In genomic region chr2:9418746-9419145, GRCh38 we compare ENCODE assay signal across 19 cellular contexts. TPM values are rescaled to one million over a fixed set of nuclear protein-coding genes. Genes with fewer than 3 reads are reported as not detected.
DNase-seq lines count a peak whose midpoint lies in the region; ATAC-seq, FAIRE-seq and TF ChIP-seq lines count a peak whose summit lies in the region.
"Had no signal": no experiment of that assay in that cellular context is flagged by ENCODE, and none has a peak within 500 bp of the region (broad histone marks: within the 10 kb centered on the region; RNA-seq: fewer than 3 reads in every experiment).

No MANE protein-coding gene starts in this region.

- no peak overlapping the region for H2AFZ ChIP-seq in GM12878 (ENCODE audit: control insufficient read depth, low read depth, low read length)

- no peak overlapping the region for H3K27ac ChIP-seq in GM12878 (ENCODE audit: control insufficient read depth, insufficient read depth)
- H3K27ac ChIP-seq in vagina, result peak overlapping the region; percentile 17
- H3K27ac ChIP-seq: 22Rv1 had no signal

- no peaks in the 10 kb centered on the region for H3K9me3 Mint-ChIP-seq in activated CD4-positive, alpha-beta T cell treated with anti-CD3 and anti-CD28 coated beads for 36 hours (ENCODE audit: low read depth)
- no peaks in the 10 kb centered on the region for H3K9me3 Mint-ChIP-seq in activated CD4-positive, alpha-beta T cell treated with anti-CD3 and anti-CD28 coated beads, Interleukin-2, amount 10 ng/mL, durations not matched to agents 7 days and 5 days
- no peaks in the 10 kb centered on the region for H3K9me3 Mint-ChIP-seq in activated naive CD4-positive, alpha-beta T cell treated with anti-CD3 and anti-CD28 coated beads, Interleukin-2, amount 50 U/mL, for 24 hours
- H3K9me3 Mint-ChIP-seq in activated naive CD4-positive, alpha-beta T cell treated with anti-CD3 and anti-CD28 coated beads for 36 hours, result no peaks in the 10 kb centered on the region
- H3K9me3 Mint-ChIP-seq: CD14-positive monocyte; CD8-positive, alpha-beta T cell; HFFc6 had no signal

- TF ChIP-seq POLR2A in GM12878 (IDR thresholded peaks at IDR 0.05; ENCODE audit: low read depth, low read length) (no peak), vagina (IDR thresholded peaks at IDR 0.05) (no peak)

- peak overlapping the region; percentile 41; the same call in 1 of the 2 replicates for H3K4me2 ChIP-seq in GM12878 (ENCODE audit: control insufficient read depth, insufficient read depth)

- no peak overlapping the region for H3K9ac ChIP-seq in GM12878 (ENCODE audit: control insufficient read depth, insufficient read depth, low read length)

- H3K27ac Mint-ChIP-seq in activated CD4-positive, alpha-beta T cell treated with anti-CD3 and anti-CD28 coated beads for 36 hours, result peak overlapping the region; percentile 67
- no peak overlapping the region for H3K27ac Mint-ChIP-seq in activated CD4-positive, alpha-beta T cell treated with anti-CD3 and anti-CD28 coated beads, Interleukin-2, amount 10 ng/mL, durations not matched to agents 7 days and 5 days
- H3K27ac Mint-ChIP-seq in activated naive CD4-positive, alpha-beta T cell treated with anti-CD3 and anti-CD28 coated beads, Interleukin-2, amount 50 U/mL, for 24 hours, result peak overlapping the region; percentile 41
- no peak overlapping the region for H3K27ac Mint-ChIP-seq in activated naive CD4-positive, alpha-beta T cell treated with anti-CD3 and anti-CD28 coated beads for 36 hours
- H3K27ac Mint-ChIP-seq: CD8-positive, alpha-beta T cell; HFFc6 had no signal

- no peak for FAIRE-seq in GM12878 (lab: Jason Lieb, UNC)
- FAIRE-seq: D721Med, G401.6, HTR-8/SVneo had no signal

- H3K4me3 ChIP-seq in GM12878, result no peak overlapping the region
- no peak overlapping the region for H3K4me3 ChIP-seq in vagina

- H3K9me3 ChIP-seq in GM12878 (replicated peaks; ENCODE audit: control insufficient read depth, insufficient read depth, low read length) (no peaks in the 10 kb centered on the region), vagina (no peaks in the 10 kb centered on the region)

- no peaks in the 10 kb centered on the region; a peak in 1 of 4 replicates for H3K36me3 ChIP-seq in GM12878 (ENCODE audit: control insufficient read depth in 2 of 2, insufficient read depth in 2 of 2, low read length in 1 of 2)
- H3K36me3 ChIP-seq in vagina, result peaks cover 0 to 16% of the 10 kb centered on the region in 2 donors

- no peak for DNase-seq in activated CD4-positive, alpha-beta T cell treated with anti-CD3 and anti-CD28 coated beads for 36 hours
- no peak for DNase-seq in activated CD4-positive, alpha-beta T cell treated with anti-CD3 and anti-CD28 coated beads, Interleukin-2, amount 10 ng/mL, durations not matched to agents 7 days and 5 days
- no peak for DNase-seq in activated naive CD4-positive, alpha-beta T cell treated with anti-CD3 and anti-CD28 coated beads for 36 hours
- DNase-seq in GM12878 (ENCODE audit: low read depth, low spot score) (no peak), vagina (ENCODE audit: extremely low spot score in 2 of 2) (no peak), UCSD-AML1 (lab: John Stamatoyannopoulos, UW; ENCODE audit: unreplicated experiment) (no peak), GM10266 (ENCODE audit: extremely low spot score) (no peak)
- DNase-seq: CD8-positive, alpha-beta T cell; COR-L47; DMS153; EL; HCEC 1CT; HFFc6 had no signal

- peaks cover 40% of the 10 kb centered on the region for H3K79me2 ChIP-seq in GM12878 (ENCODE audit: control insufficient read depth, insufficient read depth, low read length)

- no peaks in the 10 kb centered on the region for H3K27me3 Mint-ChIP-seq in activated CD4-positive, alpha-beta T cell treated with anti-CD3 and anti-CD28 coated beads for 36 hours
- no peaks in the 10 kb centered on the region for H3K27me3 Mint-ChIP-seq in activated CD4-positive, alpha-beta T cell treated with anti-CD3 and anti-CD28 coated beads, Interleukin-2, amount 10 ng/mL, durations not matched to agents 7 days and 5 days
- H3K27me3 Mint-ChIP-seq in activated naive CD4-positive, alpha-beta T cell treated with anti-CD3 and anti-CD28 coated beads, Interleukin-2, amount 50 U/mL, for 24 hours, result no peaks in the 10 kb centered on the region
- H3K27me3 Mint-ChIP-seq in activated naive CD4-positive, alpha-beta T cell treated with anti-CD3 and anti-CD28 coated beads for 36 hours (ENCODE audit: low read depth), result no peaks in the 10 kb centered on the region

- intact Hi-C loops in activated CD4-positive, alpha-beta T cell treated with anti-CD3 and anti-CD28 coated beads for 36 hours (cut with DNase I, micrococcal nuclease), result no loop called here
- intact Hi-C loops in activated naive CD4-positive, alpha-beta T cell treated with anti-CD3 and anti-CD28 coated beads for 36 hours (cut with micrococcal nuclease), result no loop called here
- intact Hi-C loops in GM12878 (cut with micrococcal nuclease; ENCODE audit: unreplicated experiment), result no loop called here
- intact Hi-C loops in vagina (cut with DNase I), result no loop called here

- RAD21 ChIA-PET in GM12878 (lab: Charles Lee; ENCODE audit: unreplicated experiment), result no interaction called here

- no TSS peak for BruUV-seq in GM12878 (replicated peaks; lab: Mats Ljungman, UMichigan)

- H3K4me1 ChIP-seq in GM12878 (ENCODE audit: control insufficient read depth, insufficient read depth, low read length) (peaks cover 11% of the 10 kb centered on the region), vagina (peaks cover 64% of the 10 kb centered on the region)

- H3K4me1 Mint-ChIP-seq in activated CD4-positive, alpha-beta T cell treated with anti-CD3 and anti-CD28 coated beads for 36 hours, result peaks cover 56% of the 10 kb centered on the region
- H3K4me1 Mint-ChIP-seq in activated CD4-positive, alpha-beta T cell treated with anti-CD3 and anti-CD28 coated beads, Interleukin-2, amount 10 ng/mL, durations not matched to agents 7 days and 5 days, result peaks cover 59% of the 10 kb centered on the region
- peaks cover 61% of the 10 kb centered on the region for H3K4me1 Mint-ChIP-seq in activated naive CD4-positive, alpha-beta T cell treated with anti-CD3 and anti-CD28 coated beads, Interleukin-2, amount 50 U/mL, for 24 hours
- peaks cover 50% of the 10 kb centered on the region for H3K4me1 Mint-ChIP-seq in activated naive CD4-positive, alpha-beta T cell treated with anti-CD3 and anti-CD28 coated beads for 36 hours (ENCODE audit: low read depth)

- POLR2A ChIA-PET in activated CD4-positive, alpha-beta T cell treated with anti-CD3 and anti-CD28 coated beads for 36 hours (lab: Charles Lee), result no interaction called here
- POLR2A ChIA-PET in activated CD4-positive, alpha-beta T cell treated with anti-CD3 and anti-CD28 coated beads, Interleukin-2, amount 10 ng/mL, durations not matched to agents 7 days and 5 days (lab: Charles Lee), result no interaction called here
- POLR2A ChIA-PET in GM12878 (lab: Charles Lee), result interaction anchor here (0.8 kb wide), 1 partner anchor 124 kb away, joined by 4 read pairs; no protein-coding TSS in a partner anchor

- 96% methylated on average over 4 of the region's 4 CpGs for WGBS in GM12878 (ENCODE audit: insufficient coverage, insufficient replicate concordance, low lambda C conversion rate, missing lambda C conversion rate)

- TF ChIP-seq EP300 in GM12878 (IDR thresholded peaks at IDR 0.05; ENCODE audit: borderline replicate concordance in 1 of 2, control insufficient read depth in 1 of 2, low read depth in 2 of 2, low read length in 2 of 2), result no peak

- no peak overlapping the region for H3K4me3 Mint-ChIP-seq in activated CD4-positive, alpha-beta T cell treated with anti-CD3 and anti-CD28 coated beads for 36 hours
- H3K4me3 Mint-ChIP-seq in activated CD4-positive, alpha-beta T cell treated with anti-CD3 and anti-CD28 coated beads, Interleukin-2, amount 10 ng/mL, durations not matched to agents 7 days and 5 days, result no peak overlapping the region
- H3K4me3 Mint-ChIP-seq in activated naive CD4-positive, alpha-beta T cell treated with anti-CD3 and anti-CD28 coated beads, Interleukin-2, amount 50 U/mL, for 24 hours, result no peak overlapping the region
- H3K4me3 Mint-ChIP-seq in activated naive CD4-positive, alpha-beta T cell treated with anti-CD3 and anti-CD28 coated beads for 36 hours, result no peak overlapping the region
- H3K4me3 Mint-ChIP-seq: CD14-positive monocyte; CD8-positive, alpha-beta T cell; HFFc6 had no signal

- in situ Hi-C loops in GM12878 (cut with MboI), result no loop called here

- no peak for ATAC-seq in activated CD4-positive, alpha-beta T cell treated with anti-CD3 and anti-CD28 coated beads for 36 hours
- no peak for ATAC-seq in GM12878
- ATAC-seq: CD8-positive, alpha-beta T cell had no signal

- no peak for TF ChIP-seq RAD21 in GM12878 (IDR thresholded peaks at IDR 0.05; ENCODE audit: insufficient read depth, low read depth, low read length)

- no peak for TF ChIP-seq CTCF in GM12878 (IDR thresholded peaks at IDR 0.05 in 2 of 3, conservative IDR thresholded peaks at IDR 0.05 in 1 of 3; ENCODE audit: control insufficient read depth in 2 of 3, extremely low read depth in 1 of 3, insufficient read depth in 1 of 3, low read depth in 3 of 3, low read length in 3 of 3)
- no peak for TF ChIP-seq CTCF in vagina (IDR thresholded peaks at IDR 0.05)
- TF ChIP-seq CTCF in GM10266 (IDR thresholded peaks at IDR 0.05; ENCODE audit: control insufficient read depth, insufficient read depth, low read depth, missing control alignments), result no peak

- CTCF ChIA-PET in activated CD4-positive, alpha-beta T cell treated with anti-CD3 and anti-CD28 coated beads for 36 hours (lab: Charles Lee), result interaction anchor here (0.9 to 1.2 kb wide), 2 partner anchors 87 to 566 kb away, joined by 3 read pairs; no protein-coding TSS in a partner anchor
- CTCF ChIA-PET in activated CD4-positive, alpha-beta T cell treated with anti-CD3 and anti-CD28 coated beads, Interleukin-2, amount 10 ng/mL, durations not matched to agents 7 days and 5 days (lab: Charles Lee), result interaction anchor here (0.9 kb wide), 1 partner anchor 16 kb away, joined by 3 read pairs; no protein-coding TSS in a partner anchor
- CTCF ChIA-PET in activated naive CD4-positive, alpha-beta T cell treated with anti-CD3 and anti-CD28 coated beads for 36 hours (lab: Charles Lee), result no interaction called here
- CTCF ChIA-PET in GM12878 (lab: Yijun Ruan, JAX), result no interaction called here

- no peaks in the 10 kb centered on the region for H3K27me3 ChIP-seq in GM12878 (replicated peaks in 1 of 2; ENCODE audit: control insufficient read depth in 2 of 2, insufficient read depth in 2 of 2, low read length in 1 of 2)
- no peaks in the 10 kb centered on the region for H3K27me3 ChIP-seq in vagina

- H3K36me3 Mint-ChIP-seq in activated CD4-positive, alpha-beta T cell treated with anti-CD3 and anti-CD28 coated beads for 36 hours (ENCODE audit: low read depth), result peaks cover 46% of the 10 kb centered on the region
- peaks cover 45% of the 10 kb centered on the region for H3K36me3 Mint-ChIP-seq in activated CD4-positive, alpha-beta T cell treated with anti-CD3 and anti-CD28 coated beads, Interleukin-2, amount 10 ng/mL, durations not matched to agents 7 days and 5 days (ENCODE audit: low read depth)
- H3K36me3 Mint-ChIP-seq in activated naive CD4-positive, alpha-beta T cell treated with anti-CD3 and anti-CD28 coated beads, Interleukin-2, amount 50 U/mL, for 24 hours, result peaks cover 4% of the 10 kb centered on the region
- H3K36me3 Mint-ChIP-seq in activated naive CD4-positive, alpha-beta T cell treated with anti-CD3 and anti-CD28 coated beads for 36 hours (ENCODE audit: low read depth), result peaks cover 37% of the 10 kb centered on the region

- no peaks in the 10 kb centered on the region for H4K20me1 ChIP-seq in GM12878 (ENCODE audit: control insufficient read depth, insufficient read depth)

- SMC1A ChIA-PET in GM12878 (lab: Charles Lee; ENCODE audit: uncharacterized antibody, unreplicated experiment), result no interaction called here

RNA-seq across cellular contexts. Expression of gene ITGB1BP1, which starts 4.6 kb away (rescaled TPM):
- total RNA-seq in activated CD4-positive, alpha-beta T cell treated with anti-CD3 and anti-CD28 coated beads for 36 hours, result 10 to 100 TPM; 89.7 to 92.1 TPM
- 100 to 1,000 TPM in 1 of 2 experiments, 10 to 100 TPM in 1; 93.9 to 104 TPM for total RNA-seq in activated CD4-positive, alpha-beta T cell treated with anti-CD3 and anti-CD28 coated beads, Interleukin-2, amount 10 ng/mL, durations not matched to agents 7 days and 5 days
- 10 to 100 TPM; 97.2 to 97.4 TPM for total RNA-seq in activated naive CD4-positive, alpha-beta T cell treated with anti-CD3 and anti-CD28 coated beads for 36 hours
- total RNA-seq in GM12878 (2013; cell fraction: nucleolus; rRNA removed), result 25.2 and 27.2 TPM in 2 replicates
- total RNA-seq in GM12878 (2014; rRNA removed), result 49.8 and 50.2 TPM in 2 replicates
- 60.9 and 68.3 TPM in 2 replicates for total RNA-seq in GM12878 (2014; rRNA removed; fragmentation: Illumina TruSeq; extraction: Trizol)
- 108 and 115 TPM in 2 replicates for total RNA-seq in GM12878 (2021)
- polyA plus RNA-seq in GM12878 (2011; ENCODE audit: low read depth), result 33.7 TPM
- 113 and 166 TPM in 2 replicates for polyA plus RNA-seq in GM12878 (2011; rRNA removed)
- 45.0 and 46.7 TPM in 2 replicates for polyA plus RNA-seq in GM12878 (2011; cell fraction: cytosol; rRNA removed)
- 35.8 and 38.4 TPM in 2 replicates for polyA plus RNA-seq in GM12878 (2011; cell fraction: nucleus; rRNA removed)
- polyA plus RNA-seq in GM12878 (2012), result 64.4 and 91.5 TPM in 2 replicates
- polyA plus RNA-seq in GM12878 (2014; fragmentation: Illumina TruSeq; extraction: Trizol), result 79.5 and 87.7 TPM in 2 replicates
- 100 to 1,000 TPM in 1 of 2 experiments, 10 to 100 TPM in 1; 58.8 to 115 TPM for polyA plus RNA-seq in GM12878 (2014; fragmentation: Nextera tagmentation; extraction: Ambion mirVana)
- polyA plus RNA-seq in GM12878 (2014; rRNA removed), result 67.3 and 81.0 TPM in 2 replicates
- 100 to 1,000 TPM; 271 to 273 TPM for polyA plus RNA-seq in GM12878 (2016; fragmentation: Nextera tagmentation; extraction: Ambion mirVana)
- polyA minus RNA-seq in GM12878 (2011; rRNA and poly(A)+ RNA removed), result 20.0 and 20.8 TPM in 2 replicates
- 14.2 and 15.4 TPM in 2 replicates for polyA minus RNA-seq in GM12878 (2011; cell fraction: cytosol; rRNA and poly(A)+ RNA removed)
- polyA minus RNA-seq in GM12878 (2011; cell fraction: nucleus; rRNA and poly(A)+ RNA removed), result 5.8 and 10.2 TPM in 2 replicates
- 53.8 TPM for total RNA-seq in vagina

RNA-seq across cellular contexts. Expression of gene CPSF3, which starts 4.7 kb away (rescaled TPM):
- total RNA-seq in activated CD4-positive, alpha-beta T cell treated with anti-CD3 and anti-CD28 coated beads for 36 hours, result 100 to 1,000 TPM in 1 of 2 experiments, 10 to 100 TPM in 1; 72.3 to 103 TPM
- total RNA-seq in activated CD4-positive, alpha-beta T cell treated with anti-CD3 and anti-CD28 coated beads, Interleukin-2, amount 10 ng/mL, durations not matched to agents 7 days and 5 days, result 10 to 100 TPM; 46.9 to 58.2 TPM
- total RNA-seq in activated naive CD4-positive, alpha-beta T cell treated with anti-CD3 and anti-CD28 coated beads for 36 hours, result 10 to 100 TPM; 64.5 to 65.7 TPM
- total RNA-seq in GM12878 (2013; cell fraction: nucleolus; rRNA removed), result 53.2 and 73.7 TPM in 2 replicates
- total RNA-seq in GM12878 (2014; rRNA removed) (67.7 and 72.3 TPM in 2 replicates), GM12878 (2014; rRNA removed; fragmentation: Illumina TruSeq; extraction: Trizol) (97.4 and 107 TPM in 2 replicates), GM12878 (2021) (62.1 and 62.2 TPM in 2 replicates), vagina (19.4 TPM)
- polyA plus RNA-seq in GM12878 (2011; ENCODE audit: low read depth), result 25.1 TPM
- polyA plus RNA-seq in GM12878 (2011; rRNA removed) (34.5 and 45.3 TPM in 2 replicates), GM12878 (2014; fragmentation: Illumina TruSeq; extraction: Trizol) (83.5 and 116 TPM in 2 replicates), GM12878 (2014; fragmentation: Nextera tagmentation; extraction: Ambion mirVana) (100 to 1,000 TPM in 1 of 2 experiments, 10 to 100 TPM in 1; 68.7 to 101 TPM), GM12878 (2014; rRNA removed) (42.4 and 46.9 TPM in 2 replicates), GM12878 (2016; fragmentation: Nextera tagmentation; extraction: Ambion mirVana) (100 to 1,000 TPM; 105 to 108 TPM)
- polyA plus RNA-seq in GM12878 (2011; cell fraction: cytosol; rRNA removed), result 18.9 and 31.5 TPM in 2 replicates
- 39.5 and 47.6 TPM in 2 replicates for polyA plus RNA-seq in GM12878 (2011; cell fraction: nucleus; rRNA removed)
- polyA plus RNA-seq in GM12878 (2012), result 48.2 and 50.7 TPM in 2 replicates
- 21.9 and 44.2 TPM in 2 replicates for polyA minus RNA-seq in GM12878 (2011; rRNA and poly(A)+ RNA removed)
- polyA minus RNA-seq in GM12878 (2011; cell fraction: cytosol; rRNA and poly(A)+ RNA removed), result 16.7 and 25.6 TPM in 2 replicates
- 19.0 and 26.7 TPM in 2 replicates for polyA minus RNA-seq in GM12878 (2011; cell fraction: nucleus; rRNA and poly(A)+ RNA removed)

RNA-seq across cellular contexts. Expression of gene IAH1, which starts 55.6 kb away (rescaled TPM):
- total RNA-seq in activated CD4-positive, alpha-beta T cell treated with anti-CD3 and anti-CD28 coated beads for 36 hours, result 10 to 100 TPM; 53.7 to 63.7 TPM
- total RNA-seq in activated CD4-positive, alpha-beta T cell treated with anti-CD3 and anti-CD28 coated beads, Interleukin-2, amount 10 ng/mL, durations not matched to agents 7 days and 5 days, result 10 to 100 TPM; 58.1 to 64.4 TPM
- 10 to 100 TPM; 65.4 to 70.2 TPM for total RNA-seq in activated naive CD4-positive, alpha-beta T cell treated with anti-CD3 and anti-CD28 coated beads for 36 hours
- 45.9 and 50.2 TPM in 2 replicates for total RNA-seq in GM12878 (2013; cell fraction: nucleolus; rRNA removed)
- total RNA-seq in GM12878 (2014; rRNA removed) (62.6 and 73.0 TPM in 2 replicates), GM12878 (2014; rRNA removed; fragmentation: Illumina TruSeq; extraction: Trizol) (60.3 and 61.7 TPM in 2 replicates), GM12878 (2021) (56.8 and 57.4 TPM in 2 replicates), vagina (40.0 TPM)
- 85.7 TPM for polyA plus RNA-seq in GM12878 (2011; ENCODE audit: low read depth)
- polyA plus RNA-seq in GM12878 (2011; rRNA removed) (120 and 141 TPM in 2 replicates), GM12878 (2014; fragmentation: Illumina TruSeq; extraction: Trizol) (72.0 and 72.2 TPM in 2 replicates), GM12878 (2014; fragmentation: Nextera tagmentation; extraction: Ambion mirVana) (100 to 1,000 TPM; 120 to 125 TPM), GM12878 (2014; rRNA removed) (60.2 and 67.9 TPM in 2 replicates), GM12878 (2016; fragmentation: Nextera tagmentation; extraction: Ambion mirVana) (10 to 100 TPM; 78.6 to 83.3 TPM)
- 76.8 and 90.2 TPM in 2 replicates for polyA plus RNA-seq in GM12878 (2011; cell fraction: cytosol; rRNA removed)
- polyA plus RNA-seq in GM12878 (2011; cell fraction: nucleus; rRNA removed), result 37.2 and 58.7 TPM in 2 replicates
- 62.2 and 82.7 TPM in 2 replicates for polyA plus RNA-seq in GM12878 (2012)
- polyA minus RNA-seq in GM12878 (2011; rRNA and poly(A)+ RNA removed), result 65.0 and 80.6 TPM in 2 replicates
- polyA minus RNA-seq in GM12878 (2011; cell fraction: cytosol; rRNA and poly(A)+ RNA removed), result 19.2 and 22.7 TPM in 2 replicates
- polyA minus RNA-seq in GM12878 (2011; cell fraction: nucleus; rRNA and poly(A)+ RNA removed), result 16.2 and 20.2 TPM in 2 replicates

Comparison
In these comparisons a context has a peak if more than half of its experiments do, and no peak if none do; other contexts are left out.
1. H3K27ac Mint-ChIP-seq: peak in activated CD4-positive, alpha-beta T cell treated with anti-CD3 and anti-CD28 coated beads for 36 hours (single experiment) and activated naive CD4-positive, alpha-beta T cell treated with anti-CD3 and anti-CD28 coated beads, Interleukin-2, amount 50 U/mL, for 24 hours (single experiment); none in activated CD4-positive, alpha-beta T cell treated with anti-CD3 and anti-CD28 coated beads, Interleukin-2, amount 10 ng/mL, durations not matched to agents 7 days and 5 days (single experiment) and activated naive CD4-positive, alpha-beta T cell treated with anti-CD3 and anti-CD28 coated beads for 36 hours (single experiment).
2. CTCF ChIA-PET loops: an anchor here in activated CD4-positive, alpha-beta T cell treated with anti-CD3 and anti-CD28 coated beads for 36 hours (0.9 to 1.2 kb wide) and activated CD4-positive, alpha-beta T cell treated with anti-CD3 and anti-CD28 coated beads, Interleukin-2, amount 10 ng/mL, durations not matched to agents 7 days and 5 days (0.9 kb wide); none called in activated naive CD4-positive, alpha-beta T cell treated with anti-CD3 and anti-CD28 coated beads for 36 hours and GM12878.